In genomic region chr16:24819462-24820040, GRCh38 we compare ENCODE assay signal across 1 cellular context.
TF ChIP-seq lines count a peak whose summit lies in the region.

No MANE protein-coding gene starts in this region.

TF ChIP-seq in HEK293, 187 proteins besides CTCF, POLR2A, EP300 and RAD21 (continued from another document):
- TF ChIP-seq, protein P1, sequence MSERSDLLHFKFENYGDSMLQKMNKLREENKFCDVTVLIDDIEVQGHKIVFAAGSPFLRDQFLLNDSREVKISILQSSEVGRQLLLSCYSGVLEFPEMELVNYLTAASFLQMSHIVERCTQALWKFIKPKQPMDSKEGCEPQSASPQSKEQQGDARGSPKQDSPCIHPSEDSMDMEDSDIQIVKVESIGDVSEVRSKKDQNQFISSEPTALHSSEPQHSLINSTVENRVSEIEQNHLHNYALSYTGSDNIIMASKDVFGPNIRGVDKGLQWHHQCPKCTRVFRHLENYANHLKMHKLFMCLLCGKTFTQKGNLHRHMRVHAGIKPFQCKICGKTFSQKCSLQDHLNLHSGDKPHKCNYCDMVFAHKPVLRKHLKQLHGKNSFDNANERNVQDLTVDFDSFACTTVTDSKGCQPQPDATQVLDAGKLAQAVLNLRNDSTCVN (tag by site-specific recombination; optimal IDR thresholded peaks at IDR 0.05): no peak
- TF ChIP-seq ZNF785 (tag by site-specific recombination; IDR thresholded peaks at IDR 0.05): no peak
